ENCODE assay signal across 8 cellular contexts in genomic region chrX:155612312-155613224, GRCh38. TPM values are rescaled to one million over a fixed set of nuclear protein-coding genes. Genes with fewer than 3 reads are reported as not detected.
A peak's percentile ranks its signal among the peaks of the same experiment; 100 is the strongest.
DNase-seq lines count a peak whose midpoint lies in the region; ATAC-seq and TF ChIP-seq lines count a peak whose summit lies in the region.

SPRY3 (plus strand) TSS chrX:155612586.
A gene with protein sequence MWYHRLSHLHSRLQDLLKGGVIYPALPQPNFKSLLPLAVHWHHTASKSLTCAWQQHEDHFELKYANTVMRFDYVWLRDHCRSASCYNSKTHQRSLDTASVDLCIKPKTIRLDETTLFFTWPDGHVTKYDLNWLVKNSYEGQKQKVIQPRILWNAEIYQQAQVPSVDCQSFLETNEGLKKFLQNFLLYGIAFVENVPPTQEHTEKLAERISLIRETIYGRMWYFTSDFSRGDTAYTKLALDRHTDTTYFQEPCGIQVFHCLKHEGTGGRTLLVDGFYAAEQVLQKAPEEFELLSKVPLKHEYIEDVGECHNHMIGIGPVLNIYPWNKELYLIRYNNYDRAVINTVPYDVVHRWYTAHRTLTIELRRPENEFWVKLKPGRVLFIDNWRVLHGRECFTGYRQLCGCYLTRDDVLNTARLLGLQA (minus strand): TSS chrX:155612952. CDS start chrX:155545276, 67,676 bp downstream.

- peak; percentile 56 for TF ChIP-seq POLR2A in GM19193 (IDR thresholded peaks at IDR 0.05; ENCODE audit: extremely low read depth, insufficient read depth, insufficient read length)

- DNase-seq in Ammon's horn (ENCODE audit: low spot score) (peak; percentile 53), NCI-H526 treated with DMSO at 0.1 percent for 48 hours (lab: John Stamatoyannopoulos, UW) (peak; percentile 57), lung microvascular endothelial cell (ENCODE audit: low read depth in 2 of 2) (peak; percentile 64 to 81)
- peak; percentile 81 for DNase-seq in activated CD8-positive, alpha-beta memory T cell treated with anti-CD3 and anti-CD28 coated beads for 24 hours
- DNase-seq in effector CD8-positive, alpha-beta T cell (lab: John Stamatoyannopoulos, UW) = peak; percentile 42
- peak; percentile 16 to 42 (median 22) for DNase-seq in stimulated activated CD4-positive, alpha-beta T cell treated with anti-CD3 and anti-CD28 coated beads, TNF-alpha, amount 100 ng/mL, for 1 hour (ENCODE audit: low read depth in 3 of 3, low spot score in 1 of 3)

- ATAC-seq in HG03354 (IDR thresholded peaks at IDR 0.05; ENCODE audit: poor library complexity, severe bottlenecking, unreplicated experiment) = peak; percentile 86

RNA-seq across cellular contexts. Expression of gene SPRY3, which starts in this region (rescaled TPM):
- 0.87 and 1.4 TPM in 2 replicates for total RNA-seq in lung microvascular endothelial cell

RNA-seq across cellular contexts. Expression of the second gene that starts in this region (rescaled TPM):
- 6.1 and 7.3 TPM in 2 replicates for total RNA-seq in lung microvascular endothelial cell

Comparison
In these comparisons a context has a peak if more than half of its experiments do, and no peak if none do; other contexts are left out.
1. Peak in every context shown above with its lines: DNase-seq and ATAC-seq.
2. DNase-seq: peak in every context shown above with its lines; median percentile 81 in activated CD8-positive, alpha-beta memory T cell treated with anti-CD3 and anti-CD28 coated beads for 24 hours; 72 in lung microvascular endothelial cell; 57 in NCI-H526 treated with DMSO at 0.1 percent for 48 hours; 53 in Ammon's horn; 42 in effector CD8-positive, alpha-beta T cell; 22 in stimulated activated CD4-positive, alpha-beta T cell treated with anti-CD3 and anti-CD28 coated beads, TNF-alpha, amount 100 ng/mL, for 1 hour.